17 cellular contexts compared by ENCODE assay signal in the genomic region with DNA sequence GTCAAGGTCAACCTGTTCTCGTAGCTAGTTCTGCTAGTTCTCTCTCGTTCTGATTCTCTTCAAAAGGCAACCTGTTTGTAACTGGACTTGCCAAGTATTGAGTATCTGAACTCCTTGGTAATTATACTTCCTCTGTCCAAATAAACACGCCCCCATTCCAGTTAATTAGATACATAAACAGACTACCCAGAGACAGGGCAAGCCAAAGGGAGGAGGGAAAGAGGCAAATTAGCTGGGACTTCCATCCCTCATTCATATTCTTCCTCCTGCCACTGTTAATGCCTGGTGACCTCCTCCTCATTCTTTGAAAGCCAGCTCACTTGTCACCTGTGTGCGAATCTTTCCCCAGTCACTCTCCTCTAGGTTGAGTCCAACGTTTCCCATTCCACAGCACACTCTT.
DNase-seq lines count a peak whose midpoint lies in the region; ATAC-seq and TF ChIP-seq lines count a peak whose summit lies in the region.
"Had no signal": no experiment of that assay in that cellular context is flagged by ENCODE, and none has a peak within 500 bp of the region (broad histone marks: within the 10 kb centered on the region; RNA-seq: fewer than 3 reads in every experiment).

No MANE protein-coding gene starts in this region.

- H3K9me3 Mint-ChIP-seq in endothelial cell (ENCODE audit: unreplicated experiment) = no peaks in the 10 kb centered on the region
- H3K9me3 Mint-ChIP-seq: CD4-positive, alpha-beta T cell; CD8-positive, alpha-beta memory T cell had no signal

- no peak for ATAC-seq in left colon

- H3K36me3 ChIP-seq in HEK293 (ENCODE audit: control insufficient read depth in 2 of 2, insufficient read depth in 1 of 2, low read length in 2 of 2) = no peaks in the 10 kb centered on the region
- H3K36me3 ChIP-seq: BLaER1, HAP-1 had no signal

- intact Hi-C loops in left colon (cut with DNase I, micrococcal nuclease) = no loop called here

- H3K4me1 Mint-ChIP-seq in endothelial cell (ENCODE audit: unreplicated experiment) = peaks cover 4% of the 10 kb centered on the region
- H3K4me1 Mint-ChIP-seq: B cell; CD14-positive monocyte; CD8-positive, alpha-beta memory T cell had no signal

- H3K36me3 Mint-ChIP-seq in endothelial cell (ENCODE audit: low read depth, unreplicated experiment) = no peaks in the 10 kb centered on the region
- H3K36me3 Mint-ChIP-seq: CD14-positive monocyte had no signal

- CTCF ChIA-PET in HEK293 (lab: Yijun Ruan, JAX) = no interaction called here

- DNase-seq in NCI-H748 (lab: John Stamatoyannopoulos, UW; ENCODE audit: unreplicated experiment) (peak; percentile 66), NCI-H748 treated with DMSO at 0.1 percent for 48 hours (lab: John Stamatoyannopoulos, UW) (no peak), endothelial cell (ENCODE audit: low spot score) (no peak), left colon (no peak)
- DNase-seq: Calu3; CD4-positive, alpha-beta T cell; CD8-positive, alpha-beta memory T cell; DMS53; DMS79 treated with DMSO at 0.1 percent for 48 hours; GF-D8; GOT3 had no signal

- no peaks in the 10 kb centered on the region for H3K27me3 Mint-ChIP-seq in endothelial cell (ENCODE audit: unreplicated experiment)
- H3K27me3 Mint-ChIP-seq: CD4-positive, alpha-beta T cell had no signal

- no peak overlapping the region for H3K27ac Mint-ChIP-seq in endothelial cell (ENCODE audit: unreplicated experiment)
- H3K27ac Mint-ChIP-seq: B cell; CD4-positive, alpha-beta T cell; CD8-positive, alpha-beta memory T cell had no signal

- H3K4me1 ChIP-seq in HEK293 (ENCODE audit: control insufficient read depth, insufficient read depth, low read length) = peaks cover 8% of the 10 kb centered on the region; the same call in 1 of the 2 replicates
- H3K4me1 ChIP-seq: BLaER1, HAP-1 had no signal

- TF ChIP-seq CTCF in C4-2B (conservative IDR thresholded peaks at IDR 0.05) (no peak), HEK293 (tag by site-specific recombination; IDR thresholded peaks at IDR 0.05) (no peak), endothelial cell (IDR thresholded peaks at IDR 0.05; ENCODE audit: unreplicated experiment) (no peak)

- H3K27ac ChIP-seq in C4-2B = peak overlapping the region; percentile 59; the same call in 1 of the 2 replicates
- no peak overlapping the region for H3K27ac ChIP-seq in HEK293 (ENCODE audit: extremely low read depth, low read depth, low read length)
- H3K27ac ChIP-seq: BLaER1 had no signal

- no peak overlapping the region for H3K4me3 ChIP-seq in HEK293 (ENCODE audit: low read depth, low read length)
- H3K4me3 ChIP-seq: BLaER1, HAP-1 had no signal

- H3K9me3 ChIP-seq in HEK293 (ENCODE audit: control insufficient read depth, insufficient read depth, low read depth, low read length) = no peaks in the 10 kb centered on the region
- H3K9me3 ChIP-seq: BLaER1, HAP-1 had no signal

- no peak overlapping the region for H3K4me3 Mint-ChIP-seq in endothelial cell (ENCODE audit: unreplicated experiment)
- H3K4me3 Mint-ChIP-seq: B cell; CD14-positive monocyte; CD4-positive, alpha-beta T cell; CD8-positive, alpha-beta memory T cell had no signal

- POLR2A ChIA-PET in HEK293 (lab: Yijun Ruan, JAX) = no interaction called here

TF ChIP-seq in HEK293, 187 proteins besides CTCF, POLR2A, EP300 and RAD21:
- no peak for TF ChIP-seq GFI1B (tag by site-specific recombination; IDR thresholded peaks at IDR 0.05)
- no peak for TF ChIP-seq ZNF530 (tag by site-specific recombination; IDR thresholded peaks at IDR 0.05; ENCODE audit: low read depth)
- peak; percentile 62 for TF ChIP-seq ZBTB17 (tag by site-specific recombination; IDR thresholded peaks at IDR 0.05)
- peak; percentile 62 for TF ChIP-seq WT1 (tag by site-specific recombination; IDR thresholded peaks at IDR 0.05)
